Comparison of ENCODE assay signal across 1 cellular context in genomic region chr2:202265467-202266277, GRCh38.
A peak's percentile ranks its signal among the peaks of the same experiment; 100 is the strongest.
TF ChIP-seq lines count a peak whose summit lies in the region.

NOP58 (plus strand) TSS chr2:202265763; CDS start chr2:202265942, 179 bp downstream.

TF ChIP-seq in HepG2, 621 proteins besides CTCF, POLR2A, EP300 and RAD21 (continued from another document and continues in another):
- TF ChIP-seq HOXD1 (CRISPR knock-in tag; IDR thresholded peaks at IDR 0.05) (no peak), ZBTB43 (CRISPR knock-in tag; conservative IDR thresholded peaks at IDR 0.05) (0 out of 2 replicates have a peak, but pooled peaks have one; percentile 17), DRAP1 (CRISPR knock-in tag; IDR thresholded peaks at IDR 0.05) (peak; percentile 92), ZNF292 (CRISPR knock-in tag; IDR thresholded peaks at IDR 0.05; ENCODE audit: borderline replicate concordance, low read depth) (0 out of 2 replicates have a peak, but pooled peaks have one; percentile 38), SRF (IDR thresholded peaks at IDR 0.05; ENCODE audit: low read depth, low read length) (no peak), PBX2 (CRISPR knock-in tag; IDR thresholded peaks at IDR 0.05) (no peak), ZNF280B (CRISPR knock-in tag; IDR thresholded peaks at IDR 0.05; ENCODE audit: borderline replicate concordance) (peak; percentile 98; the same call in 1 of the 2 replicates), HOMEZ (CRISPR knock-in tag; IDR thresholded peaks at IDR 0.05; ENCODE audit: low read depth) (no peak), CCDC6 (CRISPR knock-in tag; IDR thresholded peaks at IDR 0.05) (peak; percentile 95), CEBPZ (IDR thresholded peaks at IDR 0.05; ENCODE audit: low read length) (no peak), ZNF687 (CRISPR knock-in tag; IDR thresholded peaks at IDR 0.05) (peak; percentile 98), ZNF772 (CRISPR knock-in tag; IDR thresholded peaks at IDR 0.05) (peak; percentile 83), SNAPC5 (CRISPR knock-in tag; IDR thresholded peaks at IDR 0.05; ENCODE audit: borderline replicate concordance) (peak; percentile 49; the same call in 1 of the 2 replicates), PPARG (CRISPR knock-in tag; conservative IDR thresholded peaks at IDR 0.05) (peak; percentile 70), SATB2 (CRISPR knock-in tag; IDR thresholded peaks at IDR 0.05) (peak; percentile 80; the same call in 1 of the 2 replicates), ZNF329 (CRISPR knock-in tag; IDR thresholded peaks at IDR 0.05; ENCODE audit: low read depth) (peak; percentile 88), ZNF672 (CRISPR knock-in tag; IDR thresholded peaks at IDR 0.05) (no peak), SMC3 (IDR thresholded peaks at IDR 0.05; ENCODE audit: low read length) (0 out of 2 replicates have a peak, but pooled peaks have one; percentile 5)
- TF ChIP-seq, protein P1, sequence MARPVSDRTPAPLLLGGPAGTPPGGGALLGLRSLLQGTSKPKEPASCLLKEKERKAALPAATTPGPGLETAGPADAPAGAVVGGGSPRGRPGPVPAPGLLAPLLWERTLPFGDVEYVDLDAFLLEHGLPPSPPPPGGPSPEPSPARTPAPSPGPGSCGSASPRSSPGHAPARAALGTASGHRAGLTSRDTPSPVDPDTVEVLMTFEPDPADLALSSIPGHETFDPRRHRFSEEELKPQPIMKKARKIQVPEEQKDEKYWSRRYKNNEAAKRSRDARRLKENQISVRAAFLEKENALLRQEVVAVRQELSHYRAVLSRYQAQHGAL (CRISPR knock-in tag; IDR thresholded peaks at IDR 0.05; ENCODE audit: not compliant biosample characterization): no peak
- TF ChIP-seq, protein P2, sequence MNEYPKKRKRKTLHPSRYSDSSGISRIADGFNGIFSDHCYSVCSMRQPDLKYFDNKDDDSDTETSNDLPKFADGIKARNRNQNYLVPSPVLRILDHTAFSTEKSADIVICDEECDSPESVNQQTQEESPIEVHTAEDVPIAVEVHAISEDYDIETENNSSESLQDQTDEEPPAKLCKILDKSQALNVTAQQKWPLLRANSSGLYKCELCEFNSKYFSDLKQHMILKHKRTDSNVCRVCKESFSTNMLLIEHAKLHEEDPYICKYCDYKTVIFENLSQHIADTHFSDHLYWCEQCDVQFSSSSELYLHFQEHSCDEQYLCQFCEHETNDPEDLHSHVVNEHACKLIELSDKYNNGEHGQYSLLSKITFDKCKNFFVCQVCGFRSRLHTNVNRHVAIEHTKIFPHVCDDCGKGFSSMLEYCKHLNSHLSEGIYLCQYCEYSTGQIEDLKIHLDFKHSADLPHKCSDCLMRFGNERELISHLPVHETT (CRISPR knock-in tag; conservative IDR thresholded peaks at IDR 0.05): peak; percentile 73
- TF ChIP-seq, protein P3, sequence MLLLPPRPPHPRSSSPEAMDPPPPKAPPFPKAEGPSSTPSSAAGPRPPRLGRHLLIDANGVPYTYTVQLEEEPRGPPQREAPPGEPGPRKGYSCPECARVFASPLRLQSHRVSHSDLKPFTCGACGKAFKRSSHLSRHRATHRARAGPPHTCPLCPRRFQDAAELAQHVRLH (CRISPR knock-in tag; IDR thresholded peaks at IDR 0.05; ENCODE audit: borderline replicate concordance, low read depth): peak; percentile 91
- TF ChIP-seq, protein P4, sequence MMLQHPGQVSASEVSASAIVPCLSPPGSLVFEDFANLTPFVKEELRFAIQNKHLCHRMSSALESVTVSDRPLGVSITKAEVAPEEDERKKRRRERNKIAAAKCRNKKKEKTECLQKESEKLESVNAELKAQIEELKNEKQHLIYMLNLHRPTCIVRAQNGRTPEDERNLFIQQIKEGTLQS (CRISPR knock-in tag; IDR thresholded peaks at IDR 0.05): peak; percentile 47; the same call in 1 of the 2 replicates
- TF ChIP-seq, protein P5, sequence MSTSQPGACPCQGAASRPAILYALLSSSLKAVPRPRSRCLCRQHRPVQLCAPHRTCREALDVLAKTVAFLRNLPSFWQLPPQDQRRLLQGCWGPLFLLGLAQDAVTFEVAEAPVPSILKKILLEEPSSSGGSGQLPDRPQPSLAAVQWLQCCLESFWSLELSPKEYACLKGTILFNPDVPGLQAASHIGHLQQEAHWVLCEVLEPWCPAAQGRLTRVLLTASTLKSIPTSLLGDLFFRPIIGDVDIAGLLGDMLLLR (CRISPR knock-in tag; IDR thresholded peaks at IDR 0.05): peak; percentile 90
- TF ChIP-seq, protein P6, sequence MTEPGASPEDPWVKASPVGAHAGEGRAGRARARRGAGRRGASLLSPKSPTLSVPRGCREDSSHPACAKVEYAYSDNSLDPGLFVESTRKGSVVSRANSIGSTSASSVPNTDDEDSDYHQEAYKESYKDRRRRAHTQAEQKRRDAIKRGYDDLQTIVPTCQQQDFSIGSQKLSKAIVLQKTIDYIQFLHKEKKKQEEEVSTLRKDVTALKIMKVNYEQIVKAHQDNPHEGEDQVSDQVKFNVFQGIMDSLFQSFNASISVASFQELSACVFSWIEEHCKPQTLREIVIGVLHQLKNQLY (CRISPR knock-in tag; IDR thresholded peaks at IDR 0.05): no peak
